In the genomic region with DNA sequence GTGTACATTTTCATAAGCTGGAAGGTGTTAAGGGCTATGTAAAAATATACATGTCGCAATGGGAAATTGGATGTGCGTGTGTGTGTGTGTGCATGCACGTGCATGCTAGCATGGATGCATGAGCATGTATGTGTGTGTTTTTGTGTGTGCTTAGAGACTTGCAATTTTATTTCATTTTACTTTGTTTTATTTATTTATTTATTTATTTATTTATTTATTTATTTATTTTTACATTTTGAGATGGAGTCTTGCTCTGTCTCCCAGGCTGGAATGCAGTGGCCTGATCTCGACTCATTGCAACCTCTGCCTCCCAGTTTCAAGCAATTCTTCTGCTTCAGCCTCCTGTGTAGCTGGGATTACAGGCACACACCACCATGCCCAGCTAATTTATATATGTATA, we compare ENCODE assay signal across 1 cellular context. TPM values are rescaled to one million over a fixed set of nuclear protein-coding genes. Genes with fewer than 3 reads are reported as not detected.
"Had no signal": no experiment of that assay in that cellular context is flagged by ENCODE, and none has a peak within 500 bp of the region (broad histone marks: within the 10 kb centered on the region; RNA-seq: fewer than 3 reads in every experiment).

No MANE protein-coding gene starts in this region.

RNA-seq across cellular contexts. Expression of a gene that starts 50.4 kb away (rescaled TPM):
- polyA plus RNA-seq: SK-N-SH had no signal
